ENCODE assay signal across 22 cellular contexts in genomic region chr2:72988726-72989273, GRCh38.
"Had no signal": no experiment of that assay in that cellular context is flagged by ENCODE, and none has a peak within 500 bp of the region (broad histone marks: within the 10 kb centered on the region; RNA-seq: fewer than 3 reads in every experiment).

No MANE protein-coding gene starts in this region.

- H3K36me3 ChIP-seq: right atrium auricular region had no signal

- ATAC-seq: activated CD4-positive, alpha-beta T cell treated with anti-CD3 and anti-CD28 coated beads for 36 hours; activated CD8-positive, alpha-beta T cell treated with anti-CD3 and anti-CD28 coated beads, Interleukin-2, amount 10 ng/mL, durations not matched to agents 7 days and 5 days; activated T-helper 17 cell treated with anti-CD3 and anti-CD28 coated beads, Interleukin-2, amount 50 U/mL, for 72 hours; mucosa of descending colon; naive thymus-derived CD4-positive, alpha-beta T cell; T-cell had no signal

- H3K9me3 ChIP-seq: left lung, mucosa of descending colon, neutrophil, right atrium auricular region, SK-N-SH had no signal

- H3K9ac ChIP-seq: SK-N-SH had no signal

- H3K36me3 Mint-ChIP-seq: activated naive CD4-positive, alpha-beta T cell treated with anti-CD3 and anti-CD28 coated beads, Interleukin-2, amount 50 U/mL, for 24 hours; brain had no signal

- H3K4me1 ChIP-seq: left lung had no signal

- H3K27ac ChIP-seq: left lung had no signal

- H3K27ac Mint-ChIP-seq: activated CD4-positive, alpha-beta T cell treated with anti-CD3 and anti-CD28 coated beads for 36 hours; activated CD8-positive, alpha-beta T cell treated with anti-CD3 and anti-CD28 coated beads, Interleukin-2, amount 10 ng/mL, durations not matched to agents 7 days and 5 days; activated naive CD4-positive, alpha-beta T cell treated with anti-CD3 and anti-CD28 coated beads, Interleukin-2, amount 50 U/mL, for 24 hours; activated T-helper 17 cell treated with anti-CD3 and anti-CD28 coated beads, Interleukin-2, amount 50 U/mL, for 72 hours; naive thymus-derived CD4-positive, alpha-beta T cell; T-cell had no signal

- H3K9me3 Mint-ChIP-seq: activated naive CD4-positive, alpha-beta T cell treated with anti-CD3 and anti-CD28 coated beads, Interleukin-2, amount 50 U/mL, for 24 hours; activated T-helper 17 cell treated with anti-CD3 and anti-CD28 coated beads, Interleukin-2, amount 50 U/mL, for 72 hours; brain; T-cell had no signal

- DNase-seq: activated CD4-positive, alpha-beta T cell treated with anti-CD3 and anti-CD28 coated beads for 36 hours; activated CD8-positive, alpha-beta T cell treated with anti-CD3 and anti-CD28 coated beads, Interleukin-2, amount 10 ng/mL, durations not matched to agents 7 days and 5 days; amygdala; central memory CD4-positive, alpha-beta T cell; cortex of kidney; effector CD4-positive, alpha-beta T cell; foreskin fibroblast; hippocampal formation; left lung; mucosa of descending colon; naive thymus-derived CD4-positive, alpha-beta T cell; SHP77; SK-N-SH; T1000 had no signal

- H3K4me3 ChIP-seq: left lung, mucosa of descending colon, right atrium auricular region had no signal

- H3K27me3 Mint-ChIP-seq: activated CD4-positive, alpha-beta T cell treated with anti-CD3 and anti-CD28 coated beads for 36 hours; activated naive CD4-positive, alpha-beta T cell treated with anti-CD3 and anti-CD28 coated beads, Interleukin-2, amount 50 U/mL, for 24 hours; activated T-helper 17 cell treated with anti-CD3 and anti-CD28 coated beads, Interleukin-2, amount 50 U/mL, for 72 hours; brain; naive thymus-derived CD4-positive, alpha-beta T cell; T-cell had no signal

- FAIRE-seq: endothelial cell of umbilical vein, keratinocyte had no signal

- H3K4me1 Mint-ChIP-seq: activated CD4-positive, alpha-beta T cell treated with anti-CD3 and anti-CD28 coated beads for 36 hours; activated naive CD4-positive, alpha-beta T cell treated with anti-CD3 and anti-CD28 coated beads, Interleukin-2, amount 50 U/mL, for 24 hours; activated T-helper 17 cell treated with anti-CD3 and anti-CD28 coated beads, Interleukin-2, amount 50 U/mL, for 72 hours; T-cell had no signal

- H3K4me3 Mint-ChIP-seq: activated CD4-positive, alpha-beta T cell treated with anti-CD3 and anti-CD28 coated beads for 36 hours; activated CD8-positive, alpha-beta T cell treated with anti-CD3 and anti-CD28 coated beads, Interleukin-2, amount 10 ng/mL, durations not matched to agents 7 days and 5 days; activated naive CD4-positive, alpha-beta T cell treated with anti-CD3 and anti-CD28 coated beads, Interleukin-2, amount 50 U/mL, for 24 hours; activated T-helper 17 cell treated with anti-CD3 and anti-CD28 coated beads, Interleukin-2, amount 50 U/mL, for 72 hours; brain; T-cell had no signal

- H3K27me3 ChIP-seq: left lung, neutrophil, right atrium auricular region had no signal
